Comparison of ENCODE assay signal across 24 cellular contexts in the genomic region with DNA sequence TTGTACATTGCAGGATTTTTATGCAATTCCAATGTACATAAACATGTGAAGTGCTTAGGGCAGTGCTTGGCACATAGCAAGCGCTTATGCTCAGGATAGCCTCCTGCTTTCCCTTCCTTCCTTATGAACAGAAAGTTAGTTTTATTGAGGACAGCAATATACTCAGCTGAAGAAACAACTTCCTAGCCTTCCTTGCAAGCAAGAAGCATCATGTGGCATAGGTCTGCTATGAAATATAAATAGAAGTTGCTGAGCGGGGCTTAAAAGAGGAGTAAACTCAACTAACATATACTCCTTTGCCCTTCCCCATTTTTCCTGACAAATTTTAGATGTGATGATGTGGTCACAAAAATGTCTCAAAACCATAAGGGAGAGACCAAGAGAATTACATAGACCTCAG.
"Had no signal": no experiment of that assay in that cellular context is flagged by ENCODE, and none has a peak within 500 bp of the region (broad histone marks: within the 10 kb centered on the region; RNA-seq: fewer than 3 reads in every experiment).

No MANE protein-coding gene starts in this region.

- H3K4me1 ChIP-seq: lower lobe of right lung, prostate gland had no signal

- H3K9me3 ChIP-seq: adrenal gland, ascending aorta, heart left ventricle, left lung, lower lobe of right lung, neutrophil, prostate gland, spleen, suprapubic skin, transverse colon had no signal

- H3K27ac ChIP-seq: ascending aorta, heart left ventricle, left lung, lower lobe of right lung, neutrophil, prostate gland, spleen, suprapubic skin had no signal

- H3K27me3 Mint-ChIP-seq: activated B cell treated with CpG ODN at 0.5 μM for 24 hours; activated CD4-positive, alpha-beta T cell treated with anti-CD3 and anti-CD28 coated beads for 36 hours; activated naive CD8-positive, alpha-beta T cell had no signal

- H3K4me3 Mint-ChIP-seq: activated B cell treated with CpG ODN at 0.5 μM for 24 hours; activated CD4-positive, alpha-beta T cell treated with anti-CD3 and anti-CD28 coated beads for 36 hours; activated CD8-positive, alpha-beta T cell treated with anti-CD3 and anti-CD28 coated beads, Interleukin-2, amount 10 ng/mL, durations not matched to agents 7 days and 5 days; activated naive CD8-positive, alpha-beta T cell; activated T-cell treated with anti-CD3 and anti-CD28 coated beads, Interleukin-2, amount 50 U/mL, for 72 hours; brain; nephron; T-helper 1 cell treated with Interleukin-12 subunit alpha and Interleukin-12 subunit beta and Interleukin-4 antibody, amounts not matched to agents 30 μg/mL and 1 μg/mL, for 36 hours had no signal

- H3K27me3 ChIP-seq: adrenal gland, ascending aorta, heart left ventricle, left lung, neutrophil, spleen, suprapubic skin, transverse colon had no signal

- H3K36me3 ChIP-seq: adrenal gland, ascending aorta, left lung, lower lobe of right lung, neutrophil, prostate gland, suprapubic skin, transverse colon had no signal

- H3K9me3 Mint-ChIP-seq: activated B cell treated with CpG ODN at 0.5 μM for 24 hours; activated T-cell treated with anti-CD3 and anti-CD28 coated beads, Interleukin-2, amount 50 U/mL, for 72 hours; nephron; T-helper 1 cell treated with Interleukin-12 subunit alpha and Interleukin-12 subunit beta and Interleukin-4 antibody, amounts not matched to agents 30 μg/mL and 1 μg/mL, for 36 hours had no signal

- H3K4me3 ChIP-seq: adrenal gland, ascending aorta, heart left ventricle, left lung, lower lobe of right lung, prostate gland, spleen, suprapubic skin, transverse colon had no signal

- DNase-seq: activated B cell treated with CpG ODN at 0.5 μM for 24 hours; activated CD4-positive, alpha-beta T cell treated with anti-CD3 and anti-CD28 coated beads for 36 hours; activated CD8-positive, alpha-beta T cell treated with anti-CD3 and anti-CD28 coated beads, Interleukin-2, amount 10 ng/mL, durations not matched to agents 7 days and 5 days; activated naive CD4-positive, alpha-beta T cell treated with Interleukin-2 at 50 U/mL for 16 hours; activated T-cell treated with anti-CD3 and anti-CD28 coated beads for 4 hours; activated T-cell treated with anti-CD3 and anti-CD28 coated beads, Interleukin-2, amount 50 U/mL, for 72 hours; adrenal gland; cortex of kidney; heart left ventricle; left lung; lower lobe of right lung; spleen; stimulated activated naive CD4-positive, alpha-beta T cell; SW 1271; T1000; transverse colon had no signal

- ATAC-seq: activated CD4-positive, alpha-beta T cell treated with anti-CD3 and anti-CD28 coated beads for 36 hours; activated CD8-positive, alpha-beta T cell treated with anti-CD3 and anti-CD28 coated beads, Interleukin-2, amount 10 ng/mL, durations not matched to agents 7 days and 5 days; activated T-cell treated with anti-CD3 and anti-CD28 coated beads, Interleukin-2, amount 50 U/mL, for 72 hours; lower lobe of right lung had no signal

- H3K27ac Mint-ChIP-seq: activated B cell treated with CpG ODN at 0.5 μM for 24 hours; activated CD4-positive, alpha-beta T cell treated with anti-CD3 and anti-CD28 coated beads for 36 hours; activated CD8-positive, alpha-beta T cell treated with anti-CD3 and anti-CD28 coated beads, Interleukin-2, amount 10 ng/mL, durations not matched to agents 7 days and 5 days; activated naive CD8-positive, alpha-beta T cell; activated T-cell treated with anti-CD3 and anti-CD28 coated beads, Interleukin-2, amount 50 U/mL, for 72 hours; T-helper 1 cell treated with Interleukin-12 subunit alpha and Interleukin-12 subunit beta and Interleukin-4 antibody, amounts not matched to agents 30 μg/mL and 1 μg/mL, for 36 hours had no signal
